In genomic region chr17:42512246-42512645, GRCh38 we compare ENCODE assay signal across 1 cellular context.
TF ChIP-seq lines count a peak whose summit lies in the region.

No MANE protein-coding gene starts in this region.

TF ChIP-seq in WTC11, 78 proteins besides CTCF, POLR2A, EP300 and RAD21 (continued from another document):
- TF ChIP-seq ZNF232 (CRISPR knock-in tag; IDR thresholded peaks at IDR 0.05) (no peak), ARID4B (CRISPR knock-in tag; IDR thresholded peaks at IDR 0.05; ENCODE audit: borderline replicate concordance) (no peak), NFATC4 (CRISPR knock-in tag; IDR thresholded peaks at IDR 0.05) (no peak), NFE2L1 (CRISPR knock-in tag; IDR thresholded peaks at IDR 0.05) (no peak), NR3C1 (CRISPR knock-in tag; conservative IDR thresholded peaks at IDR 0.05; ENCODE audit: low read depth) (no peak)
- TF ChIP-seq, protein P1, sequence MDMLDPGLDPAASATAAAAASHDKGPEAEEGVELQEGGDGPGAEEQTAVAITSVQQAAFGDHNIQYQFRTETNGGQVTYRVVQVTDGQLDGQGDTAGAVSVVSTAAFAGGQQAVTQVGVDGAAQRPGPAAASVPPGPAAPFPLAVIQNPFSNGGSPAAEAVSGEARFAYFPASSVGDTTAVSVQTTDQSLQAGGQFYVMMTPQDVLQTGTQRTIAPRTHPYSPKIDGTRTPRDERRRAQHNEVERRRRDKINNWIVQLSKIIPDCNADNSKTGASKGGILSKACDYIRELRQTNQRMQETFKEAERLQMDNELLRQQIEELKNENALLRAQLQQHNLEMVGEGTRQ (CRISPR knock-in tag; IDR thresholded peaks at IDR 0.05): no peak
